Comparison of ENCODE assay signal across 23 cellular contexts in the genomic region with DNA sequence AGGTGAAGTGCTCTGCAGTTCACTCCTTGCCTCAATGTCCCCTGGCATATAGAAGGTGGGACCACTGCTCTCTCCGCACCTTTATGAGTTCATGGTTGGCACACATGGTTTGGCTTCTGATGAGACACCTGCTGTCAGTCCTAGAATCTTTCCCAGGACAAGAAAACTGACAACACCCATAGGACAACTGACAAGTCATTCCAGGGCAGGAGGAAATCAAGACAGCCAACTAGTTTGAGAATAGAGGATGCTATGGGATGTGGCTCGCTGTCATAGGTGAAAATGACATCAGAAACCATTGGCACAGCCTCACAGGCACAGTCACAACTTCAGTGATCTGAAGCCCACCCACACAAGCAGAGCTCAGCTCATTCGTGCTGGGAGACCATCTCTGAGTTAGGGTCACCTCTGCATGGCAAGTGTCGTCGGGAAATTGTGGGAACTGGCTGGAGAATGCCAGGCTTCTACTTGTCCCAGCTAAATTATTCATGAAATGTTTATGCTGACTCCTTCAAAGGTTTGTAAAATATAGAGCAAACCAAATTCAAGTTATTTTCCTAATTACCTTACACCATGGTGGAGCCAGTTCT.
"Had no signal": no experiment of that assay in that cellular context is flagged by ENCODE, and none has a peak within 500 bp of the region (broad histone marks: within the 10 kb centered on the region; RNA-seq: fewer than 3 reads in every experiment).

No MANE protein-coding gene starts in this region.

- ATAC-seq: heart right ventricle; left ventricle myocardium superior; lower lobe of right lung; natural killer cell; right lobe of liver; stimulated activated naive CD8-positive, alpha-beta T cell treated with anti-CD3 and anti-CD28 coated beads, Interleukin-15, amount 100 ng/mL, for 72 hours had no signal

- H3K4me1 ChIP-seq: esophagus squamous epithelium, heart right ventricle, lower lobe of right lung, parathyroid adenoma, right lobe of liver, suprapubic skin, transverse colon had no signal

- H3K4me3 ChIP-seq: dorsolateral prefrontal cortex, esophagus squamous epithelium, heart right ventricle, lower lobe of right lung, right lobe of liver, suprapubic skin, transverse colon had no signal

- DNase-seq: dorsolateral prefrontal cortex; effector CD8-positive, alpha-beta T cell; esophagus squamous epithelium; foreskin melanocyte; glutamatergic neuron; heart right ventricle; hippocampal formation; kidney glomerular epithelial cell; left ventricle myocardium superior; lower lobe of right lung; natural killer cell; small intestine; stimulated activated CD4-positive, alpha-beta T cell treated with anti-CD3 and anti-CD28 coated beads, Interleukin-1b, Interleukin-23, amount 100 ng/mL, for 48 hours; stimulated activated CD4-positive, alpha-beta T cell treated with anti-CD3 and anti-CD28 coated beads, Interleukin-4, amount 100 ng/mL, for 1 hour; stimulated activated CD8-positive, alpha-beta memory T cell treated with anti-CD3 and anti-CD28 coated beads, Interleukin-4, amount 100 ng/mL, for 48 hours; stimulated activated naive CD4-positive, alpha-beta T cell; stimulated activated naive CD8-positive, alpha-beta T cell treated with anti-CD3 and anti-CD28 coated beads, Interleukin-15, amount 100 ng/mL, for 72 hours; transverse colon had no signal

- H3K27me3 ChIP-seq: dorsolateral prefrontal cortex, esophagus squamous epithelium, heart right ventricle, neutrophil, right lobe of liver, suprapubic skin, transverse colon had no signal

- H3K27ac Mint-ChIP-seq: natural killer cell; progenitor cell of endocrine pancreas; stimulated activated naive CD8-positive, alpha-beta T cell treated with anti-CD3 and anti-CD28 coated beads, Interleukin-15, amount 100 ng/mL, for 72 hours had no signal

- H3K27me3 Mint-ChIP-seq: stimulated activated naive CD8-positive, alpha-beta T cell treated with anti-CD3 and anti-CD28 coated beads, Interleukin-15, amount 100 ng/mL, for 72 hours had no signal

- H3K36me3 ChIP-seq: esophagus squamous epithelium, heart right ventricle, lower lobe of right lung, neutrophil, right lobe of liver, suprapubic skin, transverse colon had no signal

- H3K9ac ChIP-seq: parathyroid adenoma had no signal

- H3K9me3 ChIP-seq: esophagus squamous epithelium, heart right ventricle, lower lobe of right lung, neutrophil, right lobe of liver, suprapubic skin, transverse colon had no signal

- H3K36me3 Mint-ChIP-seq: natural killer cell had no signal

- H3K4me3 Mint-ChIP-seq: natural killer cell; stimulated activated naive CD8-positive, alpha-beta T cell treated with anti-CD3 and anti-CD28 coated beads, Interleukin-15, amount 100 ng/mL, for 72 hours had no signal

- H3K9me3 Mint-ChIP-seq: natural killer cell; stimulated activated naive CD8-positive, alpha-beta T cell treated with anti-CD3 and anti-CD28 coated beads, Interleukin-15, amount 100 ng/mL, for 72 hours had no signal

- H3K27ac ChIP-seq: esophagus squamous epithelium, heart right ventricle, lower lobe of right lung, neutrophil, parathyroid adenoma, right lobe of liver, suprapubic skin, transverse colon had no signal
